In the genomic region with DNA sequence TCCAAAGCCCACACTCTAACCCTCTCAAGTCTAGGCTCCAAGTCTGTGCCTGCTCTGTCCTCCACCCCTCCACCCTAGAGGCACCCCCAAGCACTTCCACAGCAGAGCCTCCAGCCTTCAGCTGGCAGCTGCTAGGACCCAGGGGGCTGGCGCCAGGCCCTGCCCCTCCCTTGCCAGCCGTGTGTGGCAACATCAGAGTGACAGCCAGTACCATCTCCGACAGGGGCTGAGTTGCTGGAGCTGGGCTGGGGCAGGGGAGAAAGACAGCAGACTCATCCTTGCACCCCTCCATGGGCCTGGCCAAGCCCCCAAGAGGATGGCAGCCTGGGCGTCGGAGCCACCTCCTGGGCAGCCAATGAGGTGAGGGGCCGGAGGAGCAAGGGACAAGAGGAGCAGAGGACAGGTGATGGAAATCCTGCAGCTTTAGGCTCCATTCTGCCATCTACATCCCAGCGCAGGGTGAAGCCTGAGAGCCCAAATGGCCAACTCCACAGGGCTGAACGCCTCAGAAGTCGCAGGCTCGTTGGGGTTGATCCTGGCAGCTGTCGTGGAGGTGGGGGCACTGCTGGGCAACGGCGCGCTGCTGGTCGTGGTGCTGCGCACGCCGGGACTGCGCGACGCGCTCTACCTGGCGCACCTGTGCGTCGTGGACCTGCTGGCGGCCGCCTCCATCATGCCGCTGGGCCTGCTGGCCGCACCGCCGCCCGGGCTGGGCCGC, we compare ENCODE assay signal across 10 cellular contexts. TPM values are rescaled to one million over a fixed set of nuclear protein-coding genes. Genes with fewer than 3 reads are reported as not detected.
DNase-seq lines count a peak whose midpoint lies in the region; ATAC-seq and TF ChIP-seq lines count a peak whose summit lies in the region.
"Had no signal": no experiment of that assay in that cellular context is flagged by ENCODE, and none has a peak within 500 bp of the region (broad histone marks: within the 10 kb centered on the region; RNA-seq: fewer than 3 reads in every experiment).

A gene with protein sequence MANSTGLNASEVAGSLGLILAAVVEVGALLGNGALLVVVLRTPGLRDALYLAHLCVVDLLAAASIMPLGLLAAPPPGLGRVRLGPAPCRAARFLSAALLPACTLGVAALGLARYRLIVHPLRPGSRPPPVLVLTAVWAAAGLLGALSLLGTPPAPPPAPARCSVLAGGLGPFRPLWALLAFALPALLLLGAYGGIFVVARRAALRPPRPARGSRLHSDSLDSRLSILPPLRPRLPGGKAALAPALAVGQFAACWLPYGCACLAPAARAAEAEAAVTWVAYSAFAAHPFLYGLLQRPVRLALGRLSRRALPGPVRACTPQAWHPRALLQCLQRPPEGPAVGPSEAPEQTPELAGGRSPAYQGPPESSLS (plus strand): TSS at position 207 of the 718 bp plus-strand sequence. CDS start 272 bp downstream, at position 479.

- peaks cover 6% of the 10 kb centered on the region for H3K4me1 ChIP-seq in CD8-positive, alpha-beta memory T cell (ENCODE audit: insufficient read depth, low read length)
- H3K4me1 ChIP-seq in prostate gland (replicated peaks) = peaks cover 8% of the 10 kb centered on the region

- H3K4me3 ChIP-seq in CD8-positive, alpha-beta memory T cell (ENCODE audit: low read length) = peak within 1 kb of the TSS; percentile 28
- peak within 1 kb of the TSS; percentile 29 to 35 for H3K4me3 ChIP-seq in prostate gland

- H3K4me1 Mint-ChIP-seq in CD8-positive, alpha-beta memory T cell = peaks cover 5 to 9% (median 6%) of the 10 kb centered on the region in 3 donors
- H3K4me1 Mint-ChIP-seq in HFFc6 (ENCODE audit: low read depth) = peaks cover 20% of the 10 kb centered on the region

- H3K27ac Mint-ChIP-seq in CD8-positive, alpha-beta memory T cell = no peak within 1 kb of the TSS
- no peak within 1 kb of the TSS for H3K27ac Mint-ChIP-seq in HFFc6

- no peak for DNase-seq in CD8-positive, alpha-beta memory T cell
- DNase-seq in hippocampal formation (lab: John Stamatoyannopoulos, UW) (peak; percentile 84 to 87), prostate gland (ENCODE audit: low spot score) (no peak), HFFc6 (no peak), SW 1271 (lab: John Stamatoyannopoulos, UW) (no peak)

- peak within 1 kb of the TSS in 1 of 7 donors; percentile 62 for H3K4me3 Mint-ChIP-seq in CD8-positive, alpha-beta memory T cell
- no peak within 1 kb of the TSS for H3K4me3 Mint-ChIP-seq in HFFc6

- no peaks in the 10 kb centered on the region for H3K9me3 Mint-ChIP-seq in CD8-positive, alpha-beta memory T cell
- no peaks in the 10 kb centered on the region for H3K9me3 Mint-ChIP-seq in HFFc6

- ATAC-seq in GM18519 (IDR thresholded peaks at IDR 0.05; ENCODE audit: low FRiP score, unreplicated experiment) (no peak), GM21360 (IDR thresholded peaks at IDR 0.05; ENCODE audit: unreplicated experiment) (no peak)

- 39% methylated on average over 31 of the region's 33 CpGs for WGBS in prostate gland

- peaks cover 22 to 42% of the 10 kb centered on the region in 2 donors for H3K27me3 Mint-ChIP-seq in CD8-positive, alpha-beta memory T cell
- no peaks in the 10 kb centered on the region; the same call in none of the 2 replicates for H3K27me3 Mint-ChIP-seq in HFFc6 (ENCODE audit: insufficient read depth)

- CTCF ChIA-PET in CD8-positive, alpha-beta memory T cell (lab: Charles Lee) = interaction anchor here (0.7 to 3.0 kb wide), 4 partner anchors 9 to 19 kb away, joined by 3 to 13 read pairs (median 6); a partner anchor contains a TSS

- peaks cover 18% of the 10 kb centered on the region for H3K27me3 ChIP-seq in CD8-positive, alpha-beta memory T cell (ENCODE audit: insufficient read depth, low read length, poor library complexity, severe bottlenecking)
- no peaks in the 10 kb centered on the region for H3K27me3 ChIP-seq in prostate gland (replicated peaks; ENCODE audit: insufficient read depth)

- H3K9me3 ChIP-seq in CD8-positive, alpha-beta memory T cell (ENCODE audit: low read length) = no peaks in the 10 kb centered on the region
- H3K9me3 ChIP-seq in prostate gland = no peaks in the 10 kb centered on the region

- POLR2A ChIA-PET in CD8-positive, alpha-beta memory T cell (lab: Charles Lee) = no interaction called here

- intact Hi-C loops in prostate gland (cut with DNase I) = no loop called here

- no peaks in the 10 kb centered on the region for H3K36me3 ChIP-seq in CD8-positive, alpha-beta memory T cell (ENCODE audit: insufficient read depth, low read length)
- H3K36me3 ChIP-seq in prostate gland = no peaks in the 10 kb centered on the region

- no peak within 1 kb of the TSS for H3K27ac ChIP-seq in CD8-positive, alpha-beta memory T cell (ENCODE audit: low read depth, low read length)
- peak within 1 kb of the TSS; percentile 59 for H3K27ac ChIP-seq in VCaP
- peak within 1 kb of the TSS; percentile 69 to 73 for H3K27ac ChIP-seq in prostate gland

- H3K36me3 Mint-ChIP-seq in CD8-positive, alpha-beta memory T cell = peaks cover 2 to 6% (median 5%) of the 10 kb centered on the region in 3 donors
- peaks cover 5% of the 10 kb centered on the region; the same call in 1 of the 2 replicates for H3K36me3 Mint-ChIP-seq in HFFc6 (ENCODE audit: low read depth)

- TF ChIP-seq CTCF in VCaP (conservative IDR thresholded peaks at IDR 0.05) (no peak), prostate gland (IDR thresholded peaks at IDR 0.05) (no peak), HFFc6 (IDR thresholded peaks at IDR 0.05) (no peak)

- no peak for TF ChIP-seq POLR2A in prostate gland (IDR thresholded peaks at IDR 0.05)

RNA-seq across cellular contexts. Expression of the gene that starts here (rescaled TPM):
- not detected for total RNA-seq in CD8-positive, alpha-beta memory T cell
- not detected for polyA plus RNA-seq in CD8-positive, alpha-beta memory T cell
- total RNA-seq in prostate gland = under 1 TPM; 0.41 to 0.97 TPM
- total RNA-seq in HFFc6 (2021; fragmentation: NEBNext Ultra II Directional; extraction: Animal tissue kit (Norgen Biotek cat#: 25700)) = under 1 TPM in 2 of 6 experiments, not detected in 4; 0.07 to 0.10 TPM
- total RNA-seq: aorta, osteocyte had no signal

Comparison
In these comparisons a context has a peak if more than half of its experiments do, and no peak if none do; other contexts are left out.
1. DNase-seq: peak in hippocampal formation (2 of 2); none in CD8-positive, alpha-beta memory T cell (0 of 5), prostate gland (single experiment), HFFc6 (single experiment) and SW 1271 (0 of 2).